ENCODE assay signal across 24 cellular contexts in genomic region chr11:66489636-66490035, GRCh38. TPM values are rescaled to one million over a fixed set of nuclear protein-coding genes. Genes with fewer than 3 reads are reported as not detected.
DNase-seq lines count a peak whose midpoint lies in the region; ATAC-seq and TF ChIP-seq lines count a peak whose summit lies in the region.
"Had no signal": no experiment of that assay in that cellular context is flagged by ENCODE, and none has a peak within 500 bp of the region (broad histone marks: within the 10 kb centered on the region; RNA-seq: fewer than 3 reads in every experiment).

No MANE protein-coding gene starts in this region.

- H3K4me3 ChIP-seq in H7 (ENCODE audit: insufficient read depth, low read depth, low read length) (no peak overlapping the region), WERI-Rb-1 (ENCODE audit: low read depth, low read length) (no peak overlapping the region)
- H3K4me3 ChIP-seq: ovary had no signal

- H3K27me3 Mint-ChIP-seq in mesothelial cell of epicardium (ENCODE audit: low read depth) (no peaks in the 10 kb centered on the region), chondrocyte (ENCODE audit: low read depth) (no peaks in the 10 kb centered on the region)
- H3K27me3 Mint-ChIP-seq: activated CD4-positive, alpha-beta T cell treated with anti-CD3 and anti-CD28 coated beads for 36 hours; activated CD8-positive, alpha-beta T cell treated with anti-CD3 and anti-CD28 coated beads for 36 hours; memory B cell had no signal

- H3K4me3 Mint-ChIP-seq in mesothelial cell of epicardium, result no peak overlapping the region
- H3K4me3 Mint-ChIP-seq in chondrocyte (ENCODE audit: unreplicated experiment), result no peak overlapping the region
- H3K4me3 Mint-ChIP-seq: activated CD4-positive, alpha-beta T cell treated with anti-CD3 and anti-CD28 coated beads for 36 hours; activated CD8-positive, alpha-beta T cell treated with anti-CD3 and anti-CD28 coated beads for 36 hours; activated naive CD4-positive, alpha-beta T cell treated with anti-CD3 and anti-CD28 coated beads for 36 hours; memory B cell had no signal

- H3K36me3 Mint-ChIP-seq in mesothelial cell of epicardium (peaks cover 7% of the 10 kb centered on the region), chondrocyte (ENCODE audit: low read depth) (peaks cover 13% of the 10 kb centered on the region)

- peaks cover 15% of the 10 kb centered on the region for H3K36me3 ChIP-seq in H7 (replicated peaks; ENCODE audit: control insufficient read depth, insufficient read depth, low read length)
- H3K36me3 ChIP-seq in WERI-Rb-1, result peaks cover 65% of the 10 kb centered on the region
- H3K36me3 ChIP-seq: ovary had no signal

- no peak for TF ChIP-seq CTCF in WERI-Rb-1 (IDR thresholded peaks at IDR 0.05; ENCODE audit: low read depth, low read length)
- TF ChIP-seq CTCF in mesothelial cell of epicardium (IDR thresholded peaks at IDR 0.05; ENCODE audit: unreplicated experiment), result no peak
- no peak for TF ChIP-seq CTCF in chondrocyte (IDR thresholded peaks at IDR 0.05)

- H3K4me1 Mint-ChIP-seq in mesothelial cell of epicardium, result no peaks in the 10 kb centered on the region
- H3K4me1 Mint-ChIP-seq in chondrocyte (ENCODE audit: low read depth), result no peaks in the 10 kb centered on the region
- H3K4me1 Mint-ChIP-seq: memory B cell had no signal

- no peak for ATAC-seq in GM18519 (IDR thresholded peaks at IDR 0.05; ENCODE audit: low FRiP score, unreplicated experiment)
- ATAC-seq: activated CD4-positive, alpha-beta T cell treated with anti-CD3 and anti-CD28 coated beads for 36 hours; activated CD8-positive, alpha-beta T cell treated with anti-CD3 and anti-CD28 coated beads for 36 hours; PC-3 had no signal

- H3K27ac Mint-ChIP-seq in mesothelial cell of epicardium (no peak overlapping the region), chondrocyte (ENCODE audit: unreplicated experiment) (no peak overlapping the region)
- H3K27ac Mint-ChIP-seq: activated CD4-positive, alpha-beta T cell treated with anti-CD3 and anti-CD28 coated beads for 36 hours; activated CD8-positive, alpha-beta T cell treated with anti-CD3 and anti-CD28 coated beads for 36 hours; activated naive CD4-positive, alpha-beta T cell treated with anti-CD3 and anti-CD28 coated beads for 36 hours; memory B cell had no signal

- H3K9me3 ChIP-seq in WERI-Rb-1 (ENCODE audit: severe bottlenecking), result no peaks in the 10 kb centered on the region
- H3K9me3 ChIP-seq: Caco-2, ovary, SK-N-SH had no signal

- no peaks in the 10 kb centered on the region for H3K9me3 Mint-ChIP-seq in mesothelial cell of epicardium
- no peaks in the 10 kb centered on the region for H3K9me3 Mint-ChIP-seq in chondrocyte (ENCODE audit: low read depth)
- H3K9me3 Mint-ChIP-seq: activated CD8-positive, alpha-beta T cell treated with anti-CD3 and anti-CD28 coated beads for 36 hours; activated naive CD4-positive, alpha-beta T cell treated with anti-CD3 and anti-CD28 coated beads for 36 hours; memory B cell had no signal

- peak overlapping the region; percentile 78 for H3K27ac ChIP-seq in WERI-Rb-1
- H3K27ac ChIP-seq: ovary had no signal

- H3K27me3 ChIP-seq in H7 (ENCODE audit: control insufficient read depth, insufficient read depth, low read length) (no peaks in the 10 kb centered on the region), WERI-Rb-1 (ENCODE audit: insufficient read depth, low read depth, severe bottlenecking) (no peaks in the 10 kb centered on the region)
- H3K27me3 ChIP-seq: ovary had no signal

- DNase-seq in H7, result peak; percentile 35
- peak; percentile 90 to 96 for DNase-seq in NCI-H2081 (lab: John Stamatoyannopoulos, UW)
- peak; percentile 88 for DNase-seq in NCI-H510A (lab: John Stamatoyannopoulos, UW)
- DNase-seq in WERI-Rb-1, result peak; percentile 87
- no peak for DNase-seq in mesothelial cell of epicardium (ENCODE audit: low spot score in 2 of 2, unreplicated experiment in 2 of 2)
- no peak for DNase-seq in anterior cingulate cortex (lab: John Stamatoyannopoulos, UW)
- DNase-seq in chondrocyte (ENCODE audit: low spot score), result no peak
- DNase-seq: activated CD4-positive, alpha-beta T cell treated with anti-CD3 and anti-CD28 coated beads for 36 hours; activated CD8-positive, alpha-beta memory T cell treated with anti-CD3 and anti-CD28 coated beads, Interleukin-2, amount 50 U/mL, for 48 hours; activated CD8-positive, alpha-beta T cell treated with anti-CD3 and anti-CD28 coated beads for 36 hours; activated naive CD4-positive, alpha-beta T cell treated with anti-CD3 and anti-CD28 coated beads for 36 hours; C1 segment of cervical spinal cord; Caco-2; central memory CD4-positive, alpha-beta T cell; glutamatergic neuron; KG1; NCI-H1105 treated with DMSO at 0.1 percent for 48 hours; NK-92 treated with Interleukin-12 subunit alpha and Interleukin-12 subunit beta, amount 100 ng/mL, for 24 hours; ovary; PC-3; SK-N-SH; stimulated activated naive CD4-positive, alpha-beta T cell had no signal

RNA-seq across cellular contexts. Expression of gene DPP3, which starts 9.4 kb away (rescaled TPM):
- total RNA-seq in H7 (2014; rRNA removed; shearing (Covaris generic)), result 146 and 156 TPM in 2 replicates
- total RNA-seq in mesothelial cell of epicardium, result 40.8 to 47.2 TPM (median 42.9 TPM) in 3 replicates
- 43.2 to 54.7 TPM (median 44.4 TPM) in 3 replicates for total RNA-seq in chondrocyte

RNA-seq across cellular contexts. Expression of gene BBS1, which starts 20.8 kb away (rescaled TPM):
- total RNA-seq in H7 (2014; rRNA removed; shearing (Covaris generic)), result 25.4 and 26.5 TPM in 2 replicates
- 61.5 to 62.0 TPM (median 61.5 TPM) in 3 replicates for total RNA-seq in mesothelial cell of epicardium
- total RNA-seq in chondrocyte, result 18.1 to 40.6 TPM (median 20.6 TPM) in 3 replicates

RNA-seq across cellular contexts. Expression of gene PELI3, which starts 22.9 kb away (rescaled TPM):
- total RNA-seq in H7 (2014; rRNA removed; shearing (Covaris generic)), result 8.1 and 9.5 TPM in 2 replicates
- total RNA-seq in mesothelial cell of epicardium (17.3 to 18.2 TPM (median 17.9 TPM) in 3 replicates), chondrocyte (9.1 to 10.5 TPM (median 10.0 TPM) in 3 replicates)

RNA-seq across cellular contexts. Expression of gene MRPL11, which starts 51.0 kb away (rescaled TPM):
- total RNA-seq in H7 (2014; rRNA removed; shearing (Covaris generic)), result 148 and 174 TPM in 2 replicates
- total RNA-seq in mesothelial cell of epicardium (49.0 to 53.1 TPM (median 49.7 TPM) in 3 replicates), chondrocyte (30.9 to 45.6 TPM (median 35.9 TPM) in 3 replicates)

RNA-seq across cellular contexts. Expression of gene ZDHHC24, which starts 56.2 kb away (rescaled TPM):
- total RNA-seq in H7 (2014; rRNA removed; shearing (Covaris generic)), result 14.8 and 25.8 TPM in 2 replicates
- 13.2 to 14.7 TPM (median 13.7 TPM) in 3 replicates for total RNA-seq in mesothelial cell of epicardium
- total RNA-seq in chondrocyte, result 13.5 to 16.2 TPM (median 13.8 TPM) in 3 replicates

Comparison
In these comparisons a context has a peak if more than half of its experiments do, and no peak if none do; other contexts are left out.
1. DNase-seq: peak in H7 (single experiment), NCI-H2081 (2 of 2), NCI-H510A (single experiment) and WERI-Rb-1 (single experiment); none in mesothelial cell of epicardium (0 of 2), anterior cingulate cortex (0 of 58) and chondrocyte (single experiment).